In genomic region chr11:32913445-32913844, GRCh38 we compare ENCODE assay signal across 17 cellular contexts.
"Had no signal": no experiment of that assay in that cellular context is flagged by ENCODE, and none has a peak within 500 bp of the region (broad histone marks: within the 10 kb centered on the region; RNA-seq: fewer than 3 reads in every experiment).

No MANE protein-coding gene starts in this region.

- DNase-seq: foreskin melanocyte; head of caudate nucleus; kidney; left cardiac atrium; naive thymus-derived CD8-positive, alpha-beta T cell; posterior cingulate gyrus; stimulated activated CD4-positive, alpha-beta T cell treated with anti-CD3 and anti-CD28 coated beads, Interleukin-2, amount 100 ng/mL, for 24 hours; stimulated activated CD4-positive, alpha-beta T cell treated with anti-CD3 and anti-CD28 coated beads, Interleukin-4, amount 100 ng/mL, for 4 hours; stimulated activated naive B cell treated with anti-CD40 and anti-IgM and Interleukin-4, amounts not matched to agents 10 μg/mL and 1 μg/mL and 100 μg/mL, for 72 hours; stomach; substantia nigra had no signal

- ATAC-seq: left cardiac atrium; naive thymus-derived CD8-positive, alpha-beta T cell; sciatic nerve; stimulated activated naive B cell treated with anti-CD40 and anti-IgM and Interleukin-4, amounts not matched to agents 10 μg/mL and 1 μg/mL and 100 μg/mL, for 72 hours had no signal

- H3K9me3 ChIP-seq: neutrophil, stomach, thoracic aorta had no signal

- H3K9me3 Mint-ChIP-seq: dendritic cell treated with granulocyte-macrophage colony-stimulating factor and Interleukin-4, amounts not matched to agents 40 ng/mL and 50 ng/mL, for 4 days; naive thymus-derived CD8-positive, alpha-beta T cell had no signal

- H3K27ac Mint-ChIP-seq: dendritic cell treated with granulocyte-macrophage colony-stimulating factor and Interleukin-4, amounts not matched to agents 40 ng/mL and 50 ng/mL, for 4 days; stimulated activated naive B cell treated with anti-CD40 and anti-IgM and Interleukin-4, amounts not matched to agents 10 μg/mL and 1 μg/mL and 100 μg/mL, for 72 hours; type B pancreatic cell had no signal

- H3K27me3 ChIP-seq: hepatocyte, neutrophil, stomach had no signal

- H3K4me3 ChIP-seq: hepatocyte, stomach, thoracic aorta had no signal

- H3K27me3 Mint-ChIP-seq: dendritic cell treated with granulocyte-macrophage colony-stimulating factor and Interleukin-4, amounts not matched to agents 40 ng/mL and 50 ng/mL, for 4 days; naive thymus-derived CD8-positive, alpha-beta T cell; stimulated activated naive B cell treated with anti-CD40 and anti-IgM and Interleukin-4, amounts not matched to agents 10 μg/mL and 1 μg/mL and 100 μg/mL, for 72 hours; type B pancreatic cell had no signal

- H3K27ac ChIP-seq: hepatocyte, neutrophil, stomach, thoracic aorta had no signal

- H3K4me3 Mint-ChIP-seq: dendritic cell treated with granulocyte-macrophage colony-stimulating factor and Interleukin-4, amounts not matched to agents 40 ng/mL and 50 ng/mL, for 4 days; naive thymus-derived CD8-positive, alpha-beta T cell; stimulated activated naive B cell treated with anti-CD40 and anti-IgM and Interleukin-4, amounts not matched to agents 10 μg/mL and 1 μg/mL and 100 μg/mL, for 72 hours; type B pancreatic cell had no signal

- H3K36me3 ChIP-seq: neutrophil, stomach, thoracic aorta had no signal
